Comparison of ENCODE assay signal across 13 cellular contexts in genomic region chr1:28111157-28111556, GRCh38. TPM values are rescaled to one million over a fixed set of nuclear protein-coding genes. Genes with fewer than 3 reads are reported as not detected.
DNase-seq lines count a peak whose midpoint lies in the region; ATAC-seq, FAIRE-seq and TF ChIP-seq lines count a peak whose summit lies in the region.
"Had no signal": no experiment of that assay in that cellular context is flagged by ENCODE, and none has a peak within 500 bp of the region (broad histone marks: within the 10 kb centered on the region; RNA-seq: fewer than 3 reads in every experiment).

No MANE protein-coding gene starts in this region.

- TF ChIP-seq CTCF in astrocyte (IDR thresholded peaks at IDR 0.05; ENCODE audit: insufficient read depth, low read depth, low read length) = no peak

- peaks cover 14% of the 10 kb centered on the region for H3K4me1 Mint-ChIP-seq in activated CD4-positive, alpha-beta T cell treated with anti-CD3 and anti-CD28 coated beads, Interleukin-2, amount 10 ng/mL, durations not matched to agents 24 days and 14 days
- peaks cover 14% of the 10 kb centered on the region for H3K4me1 Mint-ChIP-seq in activated CD4-positive, alpha-beta T cell treated with anti-CD3 and anti-CD28 coated beads, Interleukin-2, amount 10 ng/mL, durations not matched to agents 7 days and 5 days
- peaks cover 13% of the 10 kb centered on the region for H3K4me1 Mint-ChIP-seq in astrocyte (ENCODE audit: low read depth, unreplicated experiment)
- H3K4me1 Mint-ChIP-seq in stimulated activated memory B cell treated with anti-CD40 and anti-IgM and Interleukin-4, amounts not matched to agents 10 μg/mL and 1 μg/mL and 100 μg/mL, for 72 hours = peaks cover 26% of the 10 kb centered on the region
- H3K4me1 Mint-ChIP-seq: H9, nephron had no signal

- POLR2A ChIA-PET in activated CD4-positive, alpha-beta T cell treated with anti-CD3 and anti-CD28 coated beads, Interleukin-2, amount 10 ng/mL, durations not matched to agents 7 days and 5 days (lab: Charles Lee) = no interaction called here

- H3K4me3 ChIP-seq in astrocyte (ENCODE audit: insufficient read depth, low read depth, low read length) = no peak overlapping the region

- no peaks in the 10 kb centered on the region for H4K20me1 ChIP-seq in astrocyte (ENCODE audit: insufficient read depth, low read length)

- H3K27ac Mint-ChIP-seq in activated CD4-positive, alpha-beta T cell treated with anti-CD3 and anti-CD28 coated beads, Interleukin-2, amount 10 ng/mL, durations not matched to agents 24 days and 14 days = peak overlapping the region; percentile 65
- H3K27ac Mint-ChIP-seq in activated CD4-positive, alpha-beta T cell treated with anti-CD3 and anti-CD28 coated beads, Interleukin-2, amount 10 ng/mL, durations not matched to agents 7 days and 5 days = no peak overlapping the region
- H3K27ac Mint-ChIP-seq in astrocyte (ENCODE audit: unreplicated experiment) = peak overlapping the region; percentile 2
- peak overlapping the region; percentile 60 for H3K27ac Mint-ChIP-seq in stimulated activated memory B cell treated with anti-CD40 and anti-IgM and Interleukin-4, amounts not matched to agents 10 μg/mL and 1 μg/mL and 100 μg/mL, for 72 hours
- H3K27ac Mint-ChIP-seq: activated naive CD8-positive, alpha-beta T cell; H9; nephron had no signal

- no peak overlapping the region for H3K27ac ChIP-seq in astrocyte (ENCODE audit: low read depth, low read length)

- H3K27me3 ChIP-seq in astrocyte (ENCODE audit: insufficient read depth, low read length) = no peaks in the 10 kb centered on the region

- peaks cover 5% of the 10 kb centered on the region for H3K27me3 Mint-ChIP-seq in activated CD4-positive, alpha-beta T cell treated with anti-CD3 and anti-CD28 coated beads, Interleukin-2, amount 10 ng/mL, durations not matched to agents 24 days and 14 days
- peaks cover 17% of the 10 kb centered on the region for H3K27me3 Mint-ChIP-seq in activated CD4-positive, alpha-beta T cell treated with anti-CD3 and anti-CD28 coated beads, Interleukin-2, amount 10 ng/mL, durations not matched to agents 7 days and 5 days
- H3K27me3 Mint-ChIP-seq in astrocyte (ENCODE audit: low read depth, unreplicated experiment) = no peaks in the 10 kb centered on the region
- no peaks in the 10 kb centered on the region for H3K27me3 Mint-ChIP-seq in stimulated activated memory B cell treated with anti-CD40 and anti-IgM and Interleukin-4, amounts not matched to agents 10 μg/mL and 1 μg/mL and 100 μg/mL, for 72 hours

- intact Hi-C loops in activated CD4-positive, alpha-beta T cell treated with anti-CD3 and anti-CD28 coated beads, Interleukin-2, amount 10 ng/mL, durations not matched to agents 24 days and 14 days (cut with micrococcal nuclease) = no loop called here

- peaks cover 2% of the 10 kb centered on the region for H3K36me3 Mint-ChIP-seq in activated CD4-positive, alpha-beta T cell treated with anti-CD3 and anti-CD28 coated beads, Interleukin-2, amount 10 ng/mL, durations not matched to agents 24 days and 14 days (ENCODE audit: low read depth)
- no peaks in the 10 kb centered on the region for H3K36me3 Mint-ChIP-seq in activated CD4-positive, alpha-beta T cell treated with anti-CD3 and anti-CD28 coated beads, Interleukin-2, amount 10 ng/mL, durations not matched to agents 7 days and 5 days (ENCODE audit: low read depth)
- no peaks in the 10 kb centered on the region for H3K36me3 Mint-ChIP-seq in astrocyte (ENCODE audit: low read depth, unreplicated experiment)
- no peaks in the 10 kb centered on the region for H3K36me3 Mint-ChIP-seq in stimulated activated memory B cell treated with anti-CD40 and anti-IgM and Interleukin-4, amounts not matched to agents 10 μg/mL and 1 μg/mL and 100 μg/mL, for 72 hours
- H3K36me3 Mint-ChIP-seq: activated naive CD8-positive, alpha-beta T cell had no signal

- CTCF ChIA-PET in activated CD4-positive, alpha-beta T cell treated with anti-CD3 and anti-CD28 coated beads, Interleukin-2, amount 10 ng/mL, durations not matched to agents 7 days and 5 days (lab: Charles Lee) = interaction anchor here (0.6 to 2.1 kb wide), 4 partner anchors 20 to 107 kb away, joined by 3 to 7 read pairs (median 3); no protein-coding TSS in a partner anchor

- no peaks in the 10 kb centered on the region for H3K36me3 ChIP-seq in astrocyte (ENCODE audit: insufficient read depth, low read length)

- no peak overlapping the region for H3K4me2 ChIP-seq in astrocyte (ENCODE audit: low read length)

- no peak overlapping the region for H3K9ac ChIP-seq in astrocyte (ENCODE audit: low read length)

- H3K9me3 Mint-ChIP-seq in activated CD4-positive, alpha-beta T cell treated with anti-CD3 and anti-CD28 coated beads, Interleukin-2, amount 10 ng/mL, durations not matched to agents 24 days and 14 days = peaks cover 3% of the 10 kb centered on the region
- no peaks in the 10 kb centered on the region for H3K9me3 Mint-ChIP-seq in activated CD4-positive, alpha-beta T cell treated with anti-CD3 and anti-CD28 coated beads, Interleukin-2, amount 10 ng/mL, durations not matched to agents 7 days and 5 days
- peaks cover 2% of the 10 kb centered on the region for H3K9me3 Mint-ChIP-seq in astrocyte (ENCODE audit: unreplicated experiment)
- no peaks in the 10 kb centered on the region for H3K9me3 Mint-ChIP-seq in stimulated activated memory B cell treated with anti-CD40 and anti-IgM and Interleukin-4, amounts not matched to agents 10 μg/mL and 1 μg/mL and 100 μg/mL, for 72 hours
- H3K9me3 Mint-ChIP-seq: H9, nephron had no signal

- H3K4me3 Mint-ChIP-seq in activated CD4-positive, alpha-beta T cell treated with anti-CD3 and anti-CD28 coated beads, Interleukin-2, amount 10 ng/mL, durations not matched to agents 24 days and 14 days = no peak overlapping the region
- H3K4me3 Mint-ChIP-seq in activated CD4-positive, alpha-beta T cell treated with anti-CD3 and anti-CD28 coated beads, Interleukin-2, amount 10 ng/mL, durations not matched to agents 7 days and 5 days = no peak overlapping the region
- no peak overlapping the region for H3K4me3 Mint-ChIP-seq in astrocyte (ENCODE audit: unreplicated experiment)
- H3K4me3 Mint-ChIP-seq in stimulated activated memory B cell treated with anti-CD40 and anti-IgM and Interleukin-4, amounts not matched to agents 10 μg/mL and 1 μg/mL and 100 μg/mL, for 72 hours = no peak overlapping the region
- H3K4me3 Mint-ChIP-seq: activated naive CD8-positive, alpha-beta T cell; H9; nephron had no signal

- H3K9me3 ChIP-seq in astrocyte (ENCODE audit: insufficient read depth, low read depth, low read length) = no peaks in the 10 kb centered on the region

- peak; percentile 74 for ATAC-seq in stimulated activated memory B cell treated with anti-CD40 and anti-IgM and Interleukin-4, amounts not matched to agents 10 μg/mL and 1 μg/mL and 100 μg/mL, for 72 hours
- ATAC-seq in GM21786 (IDR thresholded peaks at IDR 0.05; ENCODE audit: unreplicated experiment) (no peak), HG02642 (IDR thresholded peaks at IDR 0.05; ENCODE audit: poor library complexity, unreplicated experiment) (no peak)

- no peak overlapping the region for H2AFZ ChIP-seq in astrocyte (ENCODE audit: low read depth, low read length)

- H3K4me1 ChIP-seq in astrocyte (ENCODE audit: insufficient read depth, low read length) = peaks cover 20% of the 10 kb centered on the region

- no peak for FAIRE-seq in astrocyte (lab: Jason Lieb, UNC)
- FAIRE-seq: A204.1 had no signal

- no peaks in the 10 kb centered on the region for H3K79me2 ChIP-seq in astrocyte (ENCODE audit: insufficient read depth, low read length)

- peak; percentile 65 for DNase-seq in activated CD4-positive, alpha-beta T cell treated with anti-CD3 and anti-CD28 coated beads, Interleukin-2, amount 10 ng/mL, durations not matched to agents 24 days and 14 days
- DNase-seq in activated CD4-positive, alpha-beta T cell treated with anti-CD3 and anti-CD28 coated beads, Interleukin-2, amount 10 ng/mL, durations not matched to agents 7 days and 5 days = no peak
- DNase-seq in NOMO-1 treated with dmso at 0.1 percent for 144 hours (lab: John Stamatoyannopoulos, UW; ENCODE audit: unreplicated experiment) = peak; percentile 48
- DNase-seq in astrocyte (ENCODE audit: low read depth) = no peak
- DNase-seq in NCI-H2107 treated with DMSO at 0.1 percent for 48 hours (lab: John Stamatoyannopoulos, UW; ENCODE audit: unreplicated experiment) = no peak
- DNase-seq: H9, NCI-H1417 treated with DMSO at 0.1 percent for 48 hours had no signal

RNA-seq across cellular contexts. Expression of gene EYA3, which starts 22.7 kb away (rescaled TPM):
- total RNA-seq in activated CD4-positive, alpha-beta T cell treated with anti-CD3 and anti-CD28 coated beads, Interleukin-2, amount 10 ng/mL, durations not matched to agents 24 days and 14 days = 32.9 and 34.7 TPM in 2 replicates
- 10 to 100 TPM; 27.8 to 30.7 TPM for total RNA-seq in activated CD4-positive, alpha-beta T cell treated with anti-CD3 and anti-CD28 coated beads, Interleukin-2, amount 10 ng/mL, durations not matched to agents 7 days and 5 days
- 22.1 and 23.7 TPM in 2 replicates for total RNA-seq in astrocyte

Comparison
In these comparisons a context has a peak if more than half of its experiments do, and no peak if none do; other contexts are left out.
1. DNase-seq: peak in activated CD4-positive, alpha-beta T cell treated with anti-CD3 and anti-CD28 coated beads, Interleukin-2, amount 10 ng/mL, durations not matched to agents 24 days and 14 days (single experiment) and NOMO-1 treated with dmso at 0.1 percent for 144 hours (single experiment); none in activated CD4-positive, alpha-beta T cell treated with anti-CD3 and anti-CD28 coated beads, Interleukin-2, amount 10 ng/mL, durations not matched to agents 7 days and 5 days (single experiment), astrocyte (single experiment) and NCI-H2107 treated with DMSO at 0.1 percent for 48 hours (single experiment).